Comparison of ENCODE assay signal across 8 cellular contexts in the genomic region with DNA sequence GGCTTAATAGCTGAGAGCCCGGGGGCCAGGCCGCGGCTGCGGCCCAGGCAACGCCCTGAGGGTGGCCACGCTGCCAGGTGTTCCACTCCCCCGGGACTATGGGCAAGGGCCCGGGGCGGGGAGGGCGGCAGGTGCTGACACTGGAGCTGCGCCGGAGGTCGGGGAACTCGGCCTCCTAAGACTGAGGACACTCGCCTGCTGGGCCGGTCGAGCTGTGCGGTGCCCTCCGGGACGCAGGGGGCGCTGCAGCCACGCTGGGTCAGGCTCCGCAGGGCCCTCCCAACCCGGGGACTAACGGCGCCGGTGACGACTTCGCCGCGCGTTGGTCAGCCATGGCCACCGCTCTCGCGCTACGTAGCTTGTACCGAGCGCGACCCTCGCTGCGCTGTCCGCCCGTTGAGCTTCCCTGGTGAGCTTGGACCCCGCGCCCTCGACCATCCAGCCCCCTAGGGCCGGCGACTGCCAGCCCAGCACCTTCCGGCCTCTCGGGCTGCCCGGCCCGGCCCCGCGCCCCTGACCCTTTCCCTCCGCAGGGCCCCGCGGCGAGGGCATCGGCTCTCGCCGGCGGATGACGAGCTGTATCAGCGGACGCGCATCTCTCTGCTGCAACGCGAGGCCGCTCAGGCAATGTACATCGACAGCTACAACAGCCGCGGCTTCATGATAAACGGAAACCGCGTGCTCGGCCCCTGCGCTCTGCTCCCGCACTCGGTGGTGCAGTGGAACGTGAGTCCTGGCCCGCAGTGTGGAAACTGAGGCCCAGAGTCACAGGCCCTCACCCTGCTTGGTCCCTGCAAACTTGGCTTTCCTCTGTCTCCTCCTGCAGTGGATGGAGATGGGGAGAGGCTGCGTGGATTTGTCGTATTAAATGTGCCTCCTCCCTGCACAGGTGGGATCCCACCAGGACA.
DNase-seq lines count a peak whose midpoint lies in the region; ATAC-seq and TF ChIP-seq lines count a peak whose summit lies in the region.

A gene with protein sequence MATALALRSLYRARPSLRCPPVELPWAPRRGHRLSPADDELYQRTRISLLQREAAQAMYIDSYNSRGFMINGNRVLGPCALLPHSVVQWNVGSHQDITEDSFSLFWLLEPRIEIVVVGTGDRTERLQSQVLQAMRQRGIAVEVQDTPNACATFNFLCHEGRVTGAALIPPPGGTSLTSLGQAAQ (plus strand): TSS at position 309 of the 908 bp plus-strand sequence. CDS start 24 bp downstream, at position 333.

- ATAC-seq in GM21423 (IDR thresholded peaks at IDR 0.05; ENCODE audit: unreplicated experiment), result peak; percentile 54

- peak within 1 kb of the TSS; percentile 91 for H3K9ac ChIP-seq in HUES48 (ENCODE audit: low read depth, low read length)
- H3K9ac ChIP-seq in OCI-LY1 (ENCODE audit: low read length), result peak within 1 kb of the TSS; percentile 95
- H3K9ac ChIP-seq in mucosa of rectum (ENCODE audit: low read depth in 1 of 2, low read length in 2 of 2), result peak within 1 kb of the TSS; percentile 96 to 99

- H3K4me1 ChIP-seq in HUES48 (ENCODE audit: control insufficient read depth, insufficient read depth, low read length) (peaks cover 16% of the 10 kb centered on the region), OCI-LY1 (ENCODE audit: insufficient read depth, low read length, severe bottlenecking) (peaks cover 58% of the 10 kb centered on the region), mucosa of rectum (ENCODE audit: control insufficient read depth in 2 of 2, insufficient read depth in 2 of 2, low read length in 2 of 2) (peaks cover 25 to 35% of the 10 kb centered on the region in 2 donors)

- H3K9me2 ChIP-seq in OCI-LY1 (ENCODE audit: low read depth, low read length), result no peaks in the 10 kb centered on the region

- H3K36me3 ChIP-seq in HUES48 (ENCODE audit: control insufficient read depth, insufficient read depth, low read length), result peaks cover 42% of the 10 kb centered on the region
- H3K36me3 ChIP-seq in OCI-LY1 (ENCODE audit: insufficient read depth, low read length), result peaks cover 41% of the 10 kb centered on the region
- peaks cover 29 to 38% of the 10 kb centered on the region in 2 donors for H3K36me3 ChIP-seq in mucosa of rectum (ENCODE audit: control insufficient read depth in 2 of 2, insufficient read depth in 2 of 2, low read length in 2 of 2)

- H3K27ac ChIP-seq in HUES48 (ENCODE audit: low read depth, low read length) (peak within 1 kb of the TSS; percentile 98), OCI-LY1 (ENCODE audit: low read depth, low read length, poor library complexity, severe bottlenecking) (peak within 1 kb of the TSS; percentile 96), epithelial cell of prostate (peak within 1 kb of the TSS; percentile 98), mucosa of rectum (ENCODE audit: low read depth in 2 of 2, low read length in 2 of 2) (peak within 1 kb of the TSS; percentile 100)

- peaks cover 13% of the 10 kb centered on the region; the same call in 1 of the 2 replicates for H3K79me2 ChIP-seq in OCI-LY1 (ENCODE audit: insufficient read depth, low read length)

- H3K4me2 ChIP-seq in OCI-LY1 (ENCODE audit: low read length), result peak within 1 kb of the TSS; percentile 98

- TF ChIP-seq CTCF in OCI-LY1 (IDR thresholded peaks at IDR 0.05; ENCODE audit: low read length), result peak; percentile 85

- 0 out of 2 replicates have a peak, but pooled peaks cover 6% of the 10 kb centered on the region for H3F3A ChIP-seq in OCI-LY1 (ENCODE audit: insufficient read depth, low read length)

- H4K20me1 ChIP-seq in OCI-LY1 (ENCODE audit: insufficient read depth, low read length), result no peaks in the 10 kb centered on the region

- DNase-seq in DMS114 treated with DMSO at 0.1 percent for 48 hours (lab: John Stamatoyannopoulos, UW; ENCODE audit: unreplicated experiment) (peak; percentile 82), activated T-cell treated with anti-CD3 and anti-CD28 coated beads for 24 hours (ENCODE audit: low read depth) (peak; percentile 90), epithelial cell of prostate (ENCODE audit: low read depth, low spot score) (peak; percentile 85)
- peak; percentile 95 for DNase-seq in stimulated activated CD8-positive, alpha-beta memory T cell treated with anti-CD3 and anti-CD28 coated beads, Interleukin-4, amount 100 ng/mL, for 48 hours

- H3K27me3 ChIP-seq in HUES48 (ENCODE audit: control insufficient read depth, insufficient read depth, low read length), result no peaks in the 10 kb centered on the region
- no peaks in the 10 kb centered on the region for H3K27me3 ChIP-seq in OCI-LY1 (ENCODE audit: insufficient read depth, low read length)
- no peaks in the 10 kb centered on the region for H3K27me3 ChIP-seq in mucosa of rectum (ENCODE audit: control insufficient read depth in 2 of 2, insufficient read depth in 2 of 2, low read length in 2 of 2)

- no peak within 1 kb of the TSS for H2AFZ ChIP-seq in OCI-LY1 (ENCODE audit: low read length)

- H3K9me3 ChIP-seq in HUES48 (ENCODE audit: control insufficient read depth, insufficient read depth, low read length) (no peaks in the 10 kb centered on the region), OCI-LY1 (ENCODE audit: low read length) (no peaks in the 10 kb centered on the region), mucosa of rectum (ENCODE audit: control insufficient read depth in 2 of 2, low read length in 2 of 2) (no peaks in the 10 kb centered on the region)

- H3K4me3 ChIP-seq in HUES48 (ENCODE audit: low read depth, low read length) (peak within 1 kb of the TSS; percentile 90), OCI-LY1 (ENCODE audit: low read depth, low read length, poor library complexity, severe bottlenecking) (peak within 1 kb of the TSS; percentile 95), mucosa of rectum (ENCODE audit: low read length in 2 of 2) (peak within 1 kb of the TSS; percentile 82 to 95)

Comparison
In these comparisons a context has a peak if more than half of its experiments do, and no peak if none do; other contexts are left out.
1. Peak in every context shown above with its lines: DNase-seq, ATAC-seq, H3K4me3 ChIP-seq and H3K27ac ChIP-seq.